Comparison of ENCODE assay signal across 2 cellular contexts in genomic region chr16:23863511-23864422, GRCh38.
TF ChIP-seq lines count a peak whose summit lies in the region.

No MANE protein-coding gene starts in this region.

TF ChIP-seq in SK-N-SH, 30 proteins besides CTCF, POLR2A, EP300 and RAD21 (continued from another document):
- TF ChIP-seq, protein P1, sequence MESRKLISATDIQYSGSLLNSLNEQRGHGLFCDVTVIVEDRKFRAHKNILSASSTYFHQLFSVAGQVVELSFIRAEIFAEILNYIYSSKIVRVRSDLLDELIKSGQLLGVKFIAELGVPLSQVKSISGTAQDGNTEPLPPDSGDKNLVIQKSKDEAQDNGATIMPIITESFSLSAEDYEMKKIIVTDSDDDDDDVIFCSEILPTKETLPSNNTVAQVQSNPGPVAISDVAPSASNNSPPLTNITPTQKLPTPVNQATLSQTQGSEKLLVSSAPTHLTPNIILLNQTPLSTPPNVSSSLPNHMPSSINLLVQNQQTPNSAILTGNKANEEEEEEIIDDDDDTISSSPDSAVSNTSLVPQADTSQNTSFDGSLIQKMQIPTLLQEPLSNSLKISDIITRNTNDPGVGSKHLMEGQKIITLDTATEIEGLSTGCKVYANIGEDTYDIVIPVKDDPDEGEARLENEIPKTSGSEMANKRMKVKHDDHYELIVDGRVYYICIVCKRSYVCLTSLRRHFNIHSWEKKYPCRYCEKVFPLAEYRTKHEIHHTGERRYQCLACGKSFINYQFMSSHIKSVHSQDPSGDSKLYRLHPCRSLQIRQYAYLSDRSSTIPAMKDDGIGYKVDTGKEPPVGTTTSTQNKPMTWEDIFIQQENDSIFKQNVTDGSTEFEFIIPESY (IDR thresholded peaks at IDR 0.05; ENCODE audit: borderline replicate concordance, low read depth) = no peak
- TF ChIP-seq, protein P2, sequence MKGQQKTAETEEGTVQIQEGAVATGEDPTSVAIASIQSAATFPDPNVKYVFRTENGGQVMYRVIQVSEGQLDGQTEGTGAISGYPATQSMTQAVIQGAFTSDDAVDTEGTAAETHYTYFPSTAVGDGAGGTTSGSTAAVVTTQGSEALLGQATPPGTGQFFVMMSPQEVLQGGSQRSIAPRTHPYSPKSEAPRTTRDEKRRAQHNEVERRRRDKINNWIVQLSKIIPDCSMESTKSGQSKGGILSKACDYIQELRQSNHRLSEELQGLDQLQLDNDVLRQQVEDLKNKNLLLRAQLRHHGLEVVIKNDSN (IDR thresholded peaks at IDR 0.05; ENCODE audit: borderline replicate concordance, low read depth) = no peak
- TF ChIP-seq JUND (IDR thresholded peaks at IDR 0.05) = no peak
- TF ChIP-seq, protein P3, sequence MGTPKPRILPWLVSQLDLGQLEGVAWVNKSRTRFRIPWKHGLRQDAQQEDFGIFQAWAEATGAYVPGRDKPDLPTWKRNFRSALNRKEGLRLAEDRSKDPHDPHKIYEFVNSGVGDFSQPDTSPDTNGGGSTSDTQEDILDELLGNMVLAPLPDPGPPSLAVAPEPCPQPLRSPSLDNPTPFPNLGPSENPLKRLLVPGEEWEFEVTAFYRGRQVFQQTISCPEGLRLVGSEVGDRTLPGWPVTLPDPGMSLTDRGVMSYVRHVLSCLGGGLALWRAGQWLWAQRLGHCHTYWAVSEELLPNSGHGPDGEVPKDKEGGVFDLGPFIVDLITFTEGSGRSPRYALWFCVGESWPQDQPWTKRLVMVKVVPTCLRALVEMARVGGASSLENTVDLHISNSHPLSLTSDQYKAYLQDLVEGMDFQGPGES (IDR thresholded peaks at IDR 0.05; ENCODE audit: low read depth, low read length) = no peak
- TF ChIP-seq GABPA (IDR thresholded peaks at IDR 0.05; ENCODE audit: low read depth) = no peak
- no peak for TF ChIP-seq MXI1 (IDR thresholded peaks at IDR 0.05; ENCODE audit: low read depth, low read length)
- no peak for TF ChIP-seq NRF1 (IDR thresholded peaks at IDR 0.05; ENCODE audit: low read depth, low read length)
- TF ChIP-seq SIN3A (IDR thresholded peaks at IDR 0.05; ENCODE audit: borderline replicate concordance, low read depth, low read length) = no peak
- TF ChIP-seq TCF12 (IDR thresholded peaks at IDR 0.05) = no peak

TF ChIP-seq in SK-N-SH treated with all-trans-retinoic acid at 6 μM for 48 hours, 23 proteins besides CTCF, POLR2A, EP300 and RAD21 (continued from another document):
- TF ChIP-seq CREB5 (CRISPR knock-in tag; IDR thresholded peaks at IDR 0.05; ENCODE audit: low read depth) = no peak
